2 cellular contexts compared by ENCODE assay signal in genomic region chr17:80984749-80985148, GRCh38.
TF ChIP-seq lines count a peak whose summit lies in the region.

No MANE protein-coding gene starts in this region.

TF ChIP-seq in SK-N-SH treated with all-trans-retinoic acid at 6 μM for 48 hours, 23 proteins besides CTCF, POLR2A, EP300 and RAD21 (continued from another document):
- TF ChIP-seq, protein P1, sequence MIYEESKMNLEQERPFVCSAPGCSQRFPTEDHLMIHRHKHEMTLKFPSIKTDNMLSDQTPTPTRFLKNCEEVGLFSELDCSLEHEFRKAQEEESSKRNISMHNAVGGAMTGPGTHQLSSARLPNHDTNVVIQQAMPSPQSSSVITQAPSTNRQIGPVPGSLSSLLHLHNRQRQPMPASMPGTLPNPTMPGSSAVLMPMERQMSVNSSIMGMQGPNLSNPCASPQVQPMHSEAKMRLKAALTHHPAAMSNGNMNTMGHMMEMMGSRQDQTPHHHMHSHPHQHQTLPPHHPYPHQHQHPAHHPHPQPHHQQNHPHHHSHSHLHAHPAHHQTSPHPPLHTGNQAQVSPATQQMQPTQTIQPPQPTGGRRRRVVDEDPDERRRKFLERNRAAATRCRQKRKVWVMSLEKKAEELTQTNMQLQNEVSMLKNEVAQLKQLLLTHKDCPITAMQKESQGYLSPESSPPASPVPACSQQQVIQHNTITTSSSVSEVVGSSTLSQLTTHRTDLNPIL (CRISPR knock-in tag; IDR thresholded peaks at IDR 0.05; ENCODE audit: low read depth): no peak
- TF ChIP-seq ESRRG (CRISPR knock-in tag; IDR thresholded peaks at IDR 0.05) (no peak), TOX (CRISPR knock-in tag; IDR thresholded peaks at IDR 0.05; ENCODE audit: borderline replicate concordance) (no peak), PPARA (CRISPR knock-in tag; IDR thresholded peaks at IDR 0.05; ENCODE audit: borderline replicate concordance) (no peak), SNAI2 (CRISPR knock-in tag; IDR thresholded peaks at IDR 0.05) (no peak), ZFP30 (CRISPR knock-in tag; IDR thresholded peaks at IDR 0.05) (no peak), ISL1 (CRISPR knock-in tag; IDR thresholded peaks at IDR 0.05) (no peak), BACH2 (CRISPR knock-in tag; IDR thresholded peaks at IDR 0.05; ENCODE audit: borderline replicate concordance) (no peak), ZNF8 (CRISPR knock-in tag; IDR thresholded peaks at IDR 0.05) (no peak), TCF4 (CRISPR knock-in tag; IDR thresholded peaks at IDR 0.05; ENCODE audit: borderline replicate concordance) (no peak), OSR1 (CRISPR knock-in tag; IDR thresholded peaks at IDR 0.05) (no peak)
- TF ChIP-seq, protein P2, sequence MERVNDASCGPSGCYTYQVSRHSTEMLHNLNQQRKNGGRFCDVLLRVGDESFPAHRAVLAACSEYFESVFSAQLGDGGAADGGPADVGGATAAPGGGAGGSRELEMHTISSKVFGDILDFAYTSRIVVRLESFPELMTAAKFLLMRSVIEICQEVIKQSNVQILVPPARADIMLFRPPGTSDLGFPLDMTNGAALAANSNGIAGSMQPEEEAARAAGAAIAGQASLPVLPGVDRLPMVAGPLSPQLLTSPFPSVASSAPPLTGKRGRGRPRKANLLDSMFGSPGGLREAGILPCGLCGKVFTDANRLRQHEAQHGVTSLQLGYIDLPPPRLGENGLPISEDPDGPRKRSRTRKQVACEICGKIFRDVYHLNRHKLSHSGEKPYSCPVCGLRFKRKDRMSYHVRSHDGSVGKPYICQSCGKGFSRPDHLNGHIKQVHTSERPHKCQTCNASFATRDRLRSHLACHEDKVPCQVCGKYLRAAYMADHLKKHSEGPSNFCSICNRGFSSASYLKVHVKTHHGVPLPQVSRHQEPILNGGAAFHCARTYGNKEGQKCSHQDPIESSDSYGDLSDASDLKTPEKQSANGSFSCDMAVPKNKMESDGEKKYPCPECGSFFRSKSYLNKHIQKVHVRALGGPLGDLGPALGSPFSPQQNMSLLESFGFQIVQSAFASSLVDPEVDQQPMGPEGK (CRISPR knock-in tag; IDR thresholded peaks at IDR 0.05; ENCODE audit: borderline replicate concordance): no peak
- TF ChIP-seq, protein P3, sequence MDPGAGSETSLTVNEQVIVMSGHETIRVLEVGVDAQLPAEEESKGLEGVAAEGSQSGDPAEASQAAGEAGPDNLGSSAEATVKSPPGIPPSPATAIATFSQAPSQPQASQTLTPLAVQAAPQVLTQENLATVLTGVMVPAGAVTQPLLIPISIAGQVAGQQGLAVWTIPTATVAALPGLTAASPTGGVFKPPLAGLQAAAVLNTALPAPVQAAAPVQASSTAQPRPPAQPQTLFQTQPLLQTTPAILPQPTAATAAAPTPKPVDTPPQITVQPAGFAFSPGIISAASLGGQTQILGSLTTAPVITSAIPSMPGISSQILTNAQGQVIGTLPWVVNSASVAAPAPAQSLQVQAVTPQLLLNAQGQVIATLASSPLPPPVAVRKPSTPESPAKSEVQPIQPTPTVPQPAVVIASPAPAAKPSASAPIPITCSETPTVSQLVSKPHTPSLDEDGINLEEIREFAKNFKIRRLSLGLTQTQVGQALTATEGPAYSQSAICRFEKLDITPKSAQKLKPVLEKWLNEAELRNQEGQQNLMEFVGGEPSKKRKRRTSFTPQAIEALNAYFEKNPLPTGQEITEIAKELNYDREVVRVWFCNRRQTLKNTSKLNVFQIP (CRISPR knock-in tag; IDR thresholded peaks at IDR 0.05; ENCODE audit: borderline replicate concordance, low read depth): no peak

TF ChIP-seq in SK-N-SH, 30 proteins besides CTCF, POLR2A, EP300 and RAD21 (continued from another document):
- TF ChIP-seq, protein P4, sequence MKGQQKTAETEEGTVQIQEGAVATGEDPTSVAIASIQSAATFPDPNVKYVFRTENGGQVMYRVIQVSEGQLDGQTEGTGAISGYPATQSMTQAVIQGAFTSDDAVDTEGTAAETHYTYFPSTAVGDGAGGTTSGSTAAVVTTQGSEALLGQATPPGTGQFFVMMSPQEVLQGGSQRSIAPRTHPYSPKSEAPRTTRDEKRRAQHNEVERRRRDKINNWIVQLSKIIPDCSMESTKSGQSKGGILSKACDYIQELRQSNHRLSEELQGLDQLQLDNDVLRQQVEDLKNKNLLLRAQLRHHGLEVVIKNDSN (IDR thresholded peaks at IDR 0.05; ENCODE audit: borderline replicate concordance, low read depth): no peak
- TF ChIP-seq TEAD4 (IDR thresholded peaks at IDR 0.05; ENCODE audit: borderline replicate concordance, insufficient read depth) (no peak), FOXJ3 (CRISPR knock-in tag; IDR thresholded peaks at IDR 0.05) (no peak), ELF1 (IDR thresholded peaks at IDR 0.05) (no peak), MXI1 (IDR thresholded peaks at IDR 0.05; ENCODE audit: low read depth, low read length) (no peak)
- TF ChIP-seq, protein P5, sequence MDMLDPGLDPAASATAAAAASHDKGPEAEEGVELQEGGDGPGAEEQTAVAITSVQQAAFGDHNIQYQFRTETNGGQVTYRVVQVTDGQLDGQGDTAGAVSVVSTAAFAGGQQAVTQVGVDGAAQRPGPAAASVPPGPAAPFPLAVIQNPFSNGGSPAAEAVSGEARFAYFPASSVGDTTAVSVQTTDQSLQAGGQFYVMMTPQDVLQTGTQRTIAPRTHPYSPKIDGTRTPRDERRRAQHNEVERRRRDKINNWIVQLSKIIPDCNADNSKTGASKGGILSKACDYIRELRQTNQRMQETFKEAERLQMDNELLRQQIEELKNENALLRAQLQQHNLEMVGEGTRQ (IDR thresholded peaks at IDR 0.05; ENCODE audit: borderline replicate concordance, low read depth, low read length): no peak
TF ChIP-seq in SK-N-SH: peak in this region for 0.
